ENCODE assay signal across 18 cellular contexts in the genomic region with DNA sequence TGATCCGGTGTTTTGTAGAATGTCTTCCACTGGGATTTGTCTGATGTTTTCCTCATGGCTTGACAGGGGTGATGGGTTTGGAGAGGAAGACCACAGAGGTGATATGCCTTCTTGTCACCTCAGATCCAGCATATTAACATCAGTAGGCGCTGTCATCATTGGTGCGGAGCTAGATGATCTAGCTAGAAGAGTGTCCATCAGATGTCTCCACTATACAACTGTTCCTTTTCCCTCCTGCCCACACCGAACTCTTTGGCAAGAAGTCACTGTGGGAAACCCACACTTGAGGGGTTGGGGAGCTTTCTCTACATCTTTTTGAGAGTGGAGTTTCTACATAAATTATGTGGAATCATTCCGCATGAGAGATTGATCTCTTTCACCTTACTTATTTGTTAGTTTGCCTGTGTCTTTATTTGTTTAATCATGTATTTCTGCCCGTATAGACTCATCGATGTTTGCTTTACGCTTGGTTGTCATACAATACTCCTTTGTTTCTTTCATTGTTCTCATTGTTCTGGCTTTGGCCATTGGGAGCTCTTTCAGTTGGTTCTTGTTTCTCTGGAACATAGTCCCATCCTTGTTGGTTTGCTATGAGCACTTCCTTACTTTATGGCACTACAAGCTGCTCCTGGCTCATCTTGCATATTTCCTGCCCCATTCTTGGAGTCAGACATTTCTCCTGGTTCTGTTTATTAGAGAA.
DNase-seq lines count a peak whose midpoint lies in the region; ATAC-seq and TF ChIP-seq lines count a peak whose summit lies in the region.
"Had no signal": no experiment of that assay in that cellular context is flagged by ENCODE, and none has a peak within 500 bp of the region (broad histone marks: within the 10 kb centered on the region; RNA-seq: fewer than 3 reads in every experiment).

No MANE protein-coding gene starts in this region.

- H3K4me3 ChIP-seq in thyroid gland (replicated peaks in 1 of 3) (no peak overlapping the region), Karpas-422 (ENCODE audit: low read length) (no peak overlapping the region)
- H3K4me3 ChIP-seq: BLaER1, MG63 had no signal

- H3K9me2 ChIP-seq in Karpas-422 (replicated peaks; ENCODE audit: insufficient read depth, low read length) = no peaks in the 10 kb centered on the region

- TF ChIP-seq CTCF in thyroid gland (IDR thresholded peaks at IDR 0.05) = no peak

- intact Hi-C loops in thyroid gland (cut with DNase I) = no loop called here

- H3K9me3 ChIP-seq in thyroid gland (no peaks in the 10 kb centered on the region), Karpas-422 (ENCODE audit: low read length) (no peaks in the 10 kb centered on the region)
- H3K9me3 ChIP-seq: BLaER1, MG63 had no signal

- H3K36me3 ChIP-seq in thyroid gland (no peaks in the 10 kb centered on the region), Karpas-422 (ENCODE audit: insufficient read depth, low read length) (no peaks in the 10 kb centered on the region)
- H3K36me3 ChIP-seq: BLaER1, MG63 had no signal

- no peaks in the 10 kb centered on the region for H3K27me3 ChIP-seq in thyroid gland
- H3K27me3 ChIP-seq in Karpas-422 (ENCODE audit: low read length) = no peaks in the 10 kb centered on the region; the same call in 1 of the 2 replicates
- H3K27me3 ChIP-seq: BLaER1, MG63 had no signal

- ATAC-seq in left lobe of liver = no peak
- ATAC-seq: Panc1 had no signal

- H4K20me1 ChIP-seq in Karpas-422 (ENCODE audit: insufficient read depth, low read depth, low read length) = 0 out of 2 replicates have a peak, but pooled peaks cover 3% of the 10 kb centered on the region
- H4K20me1 ChIP-seq: BLaER1 had no signal

- H3K4me2 ChIP-seq in Karpas-422 (ENCODE audit: low read depth, low read length, poor library complexity, severe bottlenecking) = no peak overlapping the region
- H3K4me2 ChIP-seq: BLaER1 had no signal

- peak; percentile 47 for DNase-seq in Ammon's horn (ENCODE audit: low spot score)
- DNase-seq in left lobe of liver (ENCODE audit: low spot score) = peak; percentile 29
- DNase-seq in substantia nigra (lab: John Stamatoyannopoulos, UW) = peak in 1 of 49 donors; percentile 8
- DNase-seq in NCI-H2196 treated with DMSO at 0.1 percent for 48 hours (lab: John Stamatoyannopoulos, UW; ENCODE audit: unreplicated experiment) = no peak
- no peak for DNase-seq in thyroid gland
- DNase-seq in Karpas-422 = no peak
- DNase-seq: CD4-positive, alpha-beta T cell; COR-L47; DMS79; MG63; NCI-H1417 treated with DMSO at 0.1 percent for 48 hours; NCI-H187; NCI-H2227 treated with DMSO at 0.1 percent for 48 hours; NCI-H510A treated with DMSO at 0.1 percent for 48 hours; NCI-H82 had no signal

- H2AFZ ChIP-seq in Karpas-422 (ENCODE audit: low read length) = no peak overlapping the region

- no peaks in the 10 kb centered on the region for H3K79me2 ChIP-seq in Karpas-422 (ENCODE audit: low read length)

- H3K9ac ChIP-seq in Karpas-422 (ENCODE audit: low read length) = no peak overlapping the region
- H3K9ac ChIP-seq: BLaER1 had no signal

- no peak for TF ChIP-seq POLR2A in thyroid gland (IDR thresholded peaks at IDR 0.05)

- H3K27ac ChIP-seq in cingulate gyrus (ENCODE audit: low read depth, low read length) = peak overlapping the region; percentile 86
- peak overlapping the region; percentile 56 for H3K27ac ChIP-seq in substantia nigra (ENCODE audit: low read depth, low read length, poor library complexity, severe bottlenecking)
- no peak overlapping the region for H3K27ac ChIP-seq in thyroid gland
- H3K27ac ChIP-seq in Karpas-422 (ENCODE audit: low read length) = no peak overlapping the region
- H3K27ac ChIP-seq: BLaER1 had no signal

- no peaks in the 10 kb centered on the region for H3K4me1 ChIP-seq in thyroid gland
- H3K4me1 ChIP-seq in Karpas-422 (ENCODE audit: low read length) = no peaks in the 10 kb centered on the region
- H3K4me1 ChIP-seq: BLaER1 had no signal

- 88 to 94% methylated on average over 8 of the region's 8 CpGs for WGBS in thyroid gland, 2 donors

Comparison
In these comparisons a context has a peak if more than half of its experiments do, and no peak if none do; other contexts are left out.
1. DNase-seq: peak in Ammon's horn (single experiment) and left lobe of liver (single experiment); none in NCI-H2196 treated with DMSO at 0.1 percent for 48 hours (single experiment), thyroid gland (0 of 2) and Karpas-422 (single experiment).
2. H3K27ac ChIP-seq: peak in cingulate gyrus (single experiment) and substantia nigra (single experiment); none in thyroid gland (0 of 3) and Karpas-422 (single experiment).